14 cellular contexts compared by ENCODE assay signal in the genomic region with DNA sequence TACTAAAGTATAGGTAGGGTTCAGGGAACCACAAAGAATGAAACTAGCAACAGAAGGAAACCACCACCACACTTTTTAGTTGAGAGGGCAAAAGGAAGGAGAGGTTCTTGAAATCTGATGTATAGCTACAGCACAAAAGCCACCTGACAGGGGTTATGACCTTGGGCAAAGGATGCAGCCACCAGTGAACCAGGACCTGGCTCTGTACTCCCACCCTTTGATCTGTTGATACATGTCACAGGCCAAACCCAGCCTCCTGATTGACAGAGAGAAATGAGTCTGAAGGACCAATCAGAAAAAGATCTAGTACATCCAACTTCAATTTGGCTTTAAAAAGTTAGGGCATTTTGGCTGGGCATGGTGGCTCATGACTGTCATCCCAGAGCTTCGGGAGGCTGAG.
"Had no signal": no experiment of that assay in that cellular context is flagged by ENCODE, and none has a peak within 500 bp of the region (broad histone marks: within the 10 kb centered on the region; RNA-seq: fewer than 3 reads in every experiment).

No MANE protein-coding gene starts in this region.

- H3K36me3 Mint-ChIP-seq: naive B cell had no signal

- FAIRE-seq: frontal cortex, urothelium cell line had no signal

- DNase-seq: activated T-cell treated with anti-CD3 and anti-CD28 coated beads, Interleukin-2, amount 50 U/mL, for 24 hours; amygdala; effector memory CD4-positive, alpha-beta T cell; heart left ventricle; left colon; naive B cell; stimulated activated CD4-positive, alpha-beta T cell treated with anti-CD3 and anti-CD28 coated beads, Interleukin-4, amount 100 ng/mL, for 1 hour; thyroid gland had no signal

- H3K4me1 ChIP-seq: parathyroid adenoma had no signal

- H3K9me3 Mint-ChIP-seq: activated T-cell treated with anti-CD3 and anti-CD28 coated beads, Interleukin-2, amount 50 U/mL, for 24 hours; central memory CD8-positive, alpha-beta T cell had no signal

- H3K4me3 Mint-ChIP-seq: activated T-cell treated with anti-CD3 and anti-CD28 coated beads, Interleukin-2, amount 50 U/mL, for 24 hours; brain; central memory CD8-positive, alpha-beta T cell; naive B cell had no signal

- H2AFZ ChIP-seq: parathyroid adenoma had no signal

- H3K9ac ChIP-seq: parathyroid adenoma had no signal

- H3K4me3 ChIP-seq: heart left ventricle, lung, thyroid gland had no signal

- H3K4me1 Mint-ChIP-seq: brain; central memory CD8-positive, alpha-beta T cell had no signal

- H3K27me3 ChIP-seq: heart left ventricle, thyroid gland had no signal

- H3K27ac ChIP-seq: heart left ventricle, parathyroid adenoma, thyroid gland had no signal

- ATAC-seq: heart left ventricle, left colon had no signal

- H3K9me3 ChIP-seq: heart left ventricle, thyroid gland had no signal

- H3K36me3 ChIP-seq: heart left ventricle, thyroid gland had no signal

- H3K27me3 Mint-ChIP-seq: activated T-cell treated with anti-CD3 and anti-CD28 coated beads, Interleukin-2, amount 50 U/mL, for 24 hours; brain; central memory CD8-positive, alpha-beta T cell had no signal

- H3K79me2 ChIP-seq: parathyroid adenoma had no signal

- H3K27ac Mint-ChIP-seq: activated T-cell treated with anti-CD3 and anti-CD28 coated beads, Interleukin-2, amount 50 U/mL, for 24 hours; brain; naive B cell had no signal
